In the genomic region with DNA sequence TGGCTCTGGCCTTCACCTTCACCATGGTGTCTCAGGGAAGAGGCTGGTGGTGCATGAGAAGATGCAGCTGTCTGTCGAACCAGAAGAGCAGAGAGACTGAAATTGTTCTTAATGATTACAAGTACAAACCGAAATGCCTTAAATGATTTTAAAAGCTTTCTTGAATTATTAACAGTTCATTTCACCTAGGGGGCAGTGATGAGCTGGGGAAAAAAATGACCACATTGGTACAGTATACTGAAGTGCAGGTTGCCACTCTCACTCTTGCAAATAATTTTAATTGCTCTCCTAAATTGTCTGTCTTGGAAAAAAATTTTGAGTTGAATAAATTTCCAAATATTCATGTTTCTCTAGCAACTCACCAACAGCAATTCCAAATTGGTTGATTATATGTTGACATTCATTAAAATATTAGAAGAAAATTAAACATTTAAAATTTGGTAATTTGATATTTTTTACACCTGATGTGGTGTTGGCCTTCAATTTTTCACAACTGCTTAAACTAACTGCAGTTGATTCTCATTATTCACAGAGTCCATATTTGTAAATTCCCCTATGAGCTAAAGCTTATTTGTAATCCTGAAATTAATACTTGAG, we compare ENCODE assay signal across 10 cellular contexts.
DNase-seq lines count a peak whose midpoint lies in the region; TF ChIP-seq lines count a peak whose summit lies in the region.
"Had no signal": no experiment of that assay in that cellular context is flagged by ENCODE, and none has a peak within 500 bp of the region (broad histone marks: within the 10 kb centered on the region; RNA-seq: fewer than 3 reads in every experiment).

No MANE protein-coding gene starts in this region.

- no peaks in the 10 kb centered on the region for H3K36me3 ChIP-seq in mammary epithelial cell (ENCODE audit: insufficient read depth, low read length)
- H3K36me3 ChIP-seq: BLaER1 had no signal

- BruUV-seq in mammary epithelial cell (replicated peaks; lab: Mats Ljungman, UMichigan): no TSS peak

- no peaks in the 10 kb centered on the region for H3K9me3 ChIP-seq in mammary epithelial cell (replicated peaks; ENCODE audit: insufficient read depth, low read length)
- H3K9me3 ChIP-seq: BLaER1 had no signal

- H3K79me2 ChIP-seq in mammary epithelial cell (ENCODE audit: insufficient read depth, low read length): no peaks in the 10 kb centered on the region

- CTCF ChIA-PET in mammary epithelial cell (lab: Charles Lee; ENCODE audit: low non-redundant PET): interaction anchor here (0.7 to 1.0 kb wide), 2 partner anchors 448 to 585 kb away, joined by 3 read pairs; no protein-coding TSS in a partner anchor

- H3K4me3 ChIP-seq in mammary epithelial cell (replicated peaks in 1 of 3; ENCODE audit: insufficient read depth in 1 of 3, low read depth in 2 of 3, low read length in 3 of 3): no peak overlapping the region
- H3K4me3 ChIP-seq: BLaER1 had no signal

- no peak overlapping the region for H3K27ac ChIP-seq in mammary epithelial cell (ENCODE audit: insufficient read depth, low read depth, low read length)
- H3K27ac ChIP-seq: BLaER1 had no signal

- TF ChIP-seq CTCF in mammary epithelial cell (conservative IDR thresholded peaks at IDR 0.05 in 1 of 2, IDR thresholded peaks at IDR 0.05 in 1 of 2; ENCODE audit: extremely low read depth in 1 of 2, insufficient read depth in 1 of 2, low read depth in 1 of 2, low read length in 2 of 2) (peak; percentile 47 to 52), type B pancreatic cell (conservative IDR thresholded peaks at IDR 0.05) (peak; percentile 62)

- H3K4me1 ChIP-seq in mammary epithelial cell (ENCODE audit: insufficient read depth, low read length): no peaks in the 10 kb centered on the region
- H3K4me1 ChIP-seq: BLaER1 had no signal

- no peak overlapping the region for H3K4me2 ChIP-seq in mammary epithelial cell (ENCODE audit: insufficient read depth, low read depth, low read length)
- H3K4me2 ChIP-seq: BLaER1 had no signal

- no peaks in the 10 kb centered on the region for H3K27me3 Mint-ChIP-seq in activated CD4-positive, alpha-beta T cell treated with anti-CD3 and anti-CD28 coated beads, Interleukin-2, amount 10 ng/mL, durations not matched to agents 24 days and 14 days
- no peaks in the 10 kb centered on the region for H3K27me3 Mint-ChIP-seq in type B pancreatic cell

- no peaks in the 10 kb centered on the region for H3K36me3 Mint-ChIP-seq in activated CD4-positive, alpha-beta T cell treated with anti-CD3 and anti-CD28 coated beads, Interleukin-2, amount 10 ng/mL, durations not matched to agents 24 days and 14 days (ENCODE audit: low read depth)
- H3K36me3 Mint-ChIP-seq in type B pancreatic cell: no peaks in the 10 kb centered on the region

- WGBS in mammary epithelial cell (ENCODE audit: low coverage, missing lambda C conversion rate): 50% methylated on average over 2 of the region's 2 CpGs

- H3K9me3 Mint-ChIP-seq in activated CD4-positive, alpha-beta T cell treated with anti-CD3 and anti-CD28 coated beads, Interleukin-2, amount 10 ng/mL, durations not matched to agents 24 days and 14 days: no peaks in the 10 kb centered on the region
- no peaks in the 10 kb centered on the region for H3K9me3 Mint-ChIP-seq in type B pancreatic cell

- dilution Hi-C loops in mammary epithelial cell (cut with HindIII; ENCODE audit: low sequenced_read_pairs): no loop called here

- intact Hi-C loops in activated CD4-positive, alpha-beta T cell treated with anti-CD3 and anti-CD28 coated beads, Interleukin-2, amount 10 ng/mL, durations not matched to agents 24 days and 14 days (cut with micrococcal nuclease): no loop called here
- intact Hi-C loops in mammary epithelial cell (cut with micrococcal nuclease): no loop called here

- no peak overlapping the region for H3K4me3 Mint-ChIP-seq in activated CD4-positive, alpha-beta T cell treated with anti-CD3 and anti-CD28 coated beads, Interleukin-2, amount 10 ng/mL, durations not matched to agents 24 days and 14 days
- no peak overlapping the region for H3K4me3 Mint-ChIP-seq in type B pancreatic cell

- H3K4me1 Mint-ChIP-seq in activated CD4-positive, alpha-beta T cell treated with anti-CD3 and anti-CD28 coated beads, Interleukin-2, amount 10 ng/mL, durations not matched to agents 24 days and 14 days: no peaks in the 10 kb centered on the region
- no peaks in the 10 kb centered on the region for H3K4me1 Mint-ChIP-seq in type B pancreatic cell (ENCODE audit: unreplicated experiment)

- DNase-seq in activated CD4-positive, alpha-beta T cell treated with anti-CD3 and anti-CD28 coated beads for 48 hours: peak; percentile 2
- DNase-seq in activated CD4-positive, alpha-beta T cell treated with anti-CD3 and anti-CD28 coated beads, Interleukin-2, amount 10 ng/mL, durations not matched to agents 24 days and 14 days: no peak
- DNase-seq in NAMALWA (ENCODE audit: low spot score): peak; percentile 54
- no peak for DNase-seq in mammary epithelial cell
- no peak for DNase-seq in type B pancreatic cell (ENCODE audit: extremely low spot score, unreplicated experiment)
- DNase-seq in NCI-H146 (lab: John Stamatoyannopoulos, UW): no peak
- DNase-seq in HUDEP-2 (lab: John Stamatoyannopoulos, UW; ENCODE audit: unreplicated experiment in 76 of 76): no peak
- no peak for DNase-seq in cerebellum (ENCODE audit: low spot score)
- DNase-seq: amygdala had no signal

- H4K20me1 ChIP-seq in mammary epithelial cell (ENCODE audit: insufficient read depth, low read length): no peaks in the 10 kb centered on the region
- H4K20me1 ChIP-seq: BLaER1 had no signal

- H3K27ac Mint-ChIP-seq in activated CD4-positive, alpha-beta T cell treated with anti-CD3 and anti-CD28 coated beads, Interleukin-2, amount 10 ng/mL, durations not matched to agents 24 days and 14 days: no peak overlapping the region
- H3K27ac Mint-ChIP-seq in type B pancreatic cell: no peak overlapping the region

- no peaks in the 10 kb centered on the region for H3K27me3 ChIP-seq in mammary epithelial cell (ENCODE audit: insufficient read depth, low read length)
- H3K27me3 ChIP-seq: BLaER1 had no signal

- no peak overlapping the region for H3K9ac ChIP-seq in mammary epithelial cell (ENCODE audit: insufficient read depth, low read length)
- H3K9ac ChIP-seq: BLaER1 had no signal

- in situ Hi-C loops in mammary epithelial cell (cut with MboI; ENCODE audit: low sequenced_read_pairs in 2 of 2): no loop called here

- H2AFZ ChIP-seq in mammary epithelial cell (ENCODE audit: low read depth, low read length): no peak overlapping the region

Comparison
In these comparisons a context has a peak if more than half of its experiments do, and no peak if none do; other contexts are left out.
1. DNase-seq: peak in activated CD4-positive, alpha-beta T cell treated with anti-CD3 and anti-CD28 coated beads for 48 hours (single experiment) and NAMALWA (single experiment); none in activated CD4-positive, alpha-beta T cell treated with anti-CD3 and anti-CD28 coated beads, Interleukin-2, amount 10 ng/mL, durations not matched to agents 24 days and 14 days (single experiment), mammary epithelial cell (single experiment), type B pancreatic cell (single experiment), NCI-H146 (single experiment), HUDEP-2 (0 of 76) and cerebellum (single experiment).